ENCODE assay signal across 10 cellular contexts in the genomic region with DNA sequence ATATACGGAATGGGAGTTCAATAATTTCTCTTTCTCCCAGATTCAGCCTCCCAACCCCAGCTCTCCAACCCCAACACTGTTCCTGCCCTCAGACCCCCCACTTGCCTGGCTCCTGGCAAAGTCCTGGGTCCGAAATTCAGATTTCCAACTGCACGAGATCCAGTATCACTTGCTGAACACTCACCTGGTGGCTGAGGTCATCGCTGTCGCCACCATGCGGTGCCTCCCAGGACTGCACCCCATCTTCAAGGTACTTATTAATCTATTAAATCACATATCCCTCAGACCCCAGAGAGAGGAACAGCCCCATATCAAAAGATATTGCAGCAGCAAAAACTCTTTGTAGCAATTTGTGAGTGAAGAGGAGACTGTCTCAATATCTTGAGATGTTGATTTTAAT. TPM values are rescaled to one million over a fixed set of nuclear protein-coding genes. Genes with fewer than 3 reads are reported as not detected.
A peak's percentile ranks its signal among the peaks of the same experiment; 100 is the strongest.
DNase-seq lines count a peak whose midpoint lies in the region; ATAC-seq, FAIRE-seq and TF ChIP-seq lines count a peak whose summit lies in the region.
"Had no signal": no experiment of that assay in that cellular context is flagged by ENCODE, and none has a peak within 500 bp of the region (broad histone marks: within the 10 kb centered on the region; RNA-seq: fewer than 3 reads in every experiment).

No MANE protein-coding gene starts in this region.

- POLR2A ChIA-PET in activated CD4-positive, alpha-beta T cell treated with anti-CD3 and anti-CD28 coated beads for 36 hours (lab: Charles Lee): no interaction called here

- H3K4me1 Mint-ChIP-seq in T-helper 2 cell treated with Interferon-gamma antibody and Interleukin-4, amounts not matched to agents 5 μg/mL and 100 μg/mL, for 36 hours (ENCODE audit: low read depth): peaks cover 9% of the 10 kb centered on the region
- H3K4me1 Mint-ChIP-seq in activated CD4-positive, alpha-beta T cell treated with anti-CD3 and anti-CD28 coated beads for 36 hours: peaks cover 6% of the 10 kb centered on the region

- intact Hi-C loops in activated CD4-positive, alpha-beta T cell treated with anti-CD3 and anti-CD28 coated beads for 36 hours (cut with DNase I, micrococcal nuclease): no loop called here

- TF ChIP-seq POLR2A in GM12892 (IDR thresholded peaks at IDR 0.05; ENCODE audit: low read depth, low read length): no peak

- CTCF ChIA-PET in activated CD4-positive, alpha-beta T cell treated with anti-CD3 and anti-CD28 coated beads for 36 hours (lab: Charles Lee): interaction anchor here (0.5 to 7.4 kb wide), 7 partner anchors 11 to 158 kb away, joined by 3 to 157 read pairs (median 3); no protein-coding TSS in a partner anchor

- no peaks in the 10 kb centered on the region for H3K9me3 Mint-ChIP-seq in T-helper 2 cell treated with Interferon-gamma antibody and Interleukin-4, amounts not matched to agents 5 μg/mL and 100 μg/mL, for 36 hours
- H3K9me3 Mint-ChIP-seq in activated CD4-positive, alpha-beta T cell treated with anti-CD3 and anti-CD28 coated beads for 36 hours (ENCODE audit: low read depth): no peaks in the 10 kb centered on the region
- H3K9me3 Mint-ChIP-seq: stimulated activated naive CD8-positive, alpha-beta T cell treated with anti-CD3 and anti-CD28 coated beads, Interleukin-15, amount 100 ng/mL, for 72 hours had no signal

- peaks cover 37% of the 10 kb centered on the region for H3K36me3 Mint-ChIP-seq in T-helper 2 cell treated with Interferon-gamma antibody and Interleukin-4, amounts not matched to agents 5 μg/mL and 100 μg/mL, for 36 hours (ENCODE audit: low read depth)
- peaks cover 36% of the 10 kb centered on the region for H3K36me3 Mint-ChIP-seq in activated CD4-positive, alpha-beta T cell treated with anti-CD3 and anti-CD28 coated beads for 36 hours (ENCODE audit: low read depth)

- ATAC-seq in activated CD4-positive, alpha-beta T cell treated with anti-CD3 and anti-CD28 coated beads for 36 hours: no peak
- ATAC-seq in HG02798 (IDR thresholded peaks at IDR 0.05; ENCODE audit: poor library complexity, unreplicated experiment): no peak
- no peak for ATAC-seq in HG03135 (IDR thresholded peaks at IDR 0.05; ENCODE audit: unreplicated experiment)
- ATAC-seq: stimulated activated naive CD8-positive, alpha-beta T cell treated with anti-CD3 and anti-CD28 coated beads, Interleukin-15, amount 100 ng/mL, for 72 hours had no signal

- DNase-seq in T-helper 2 cell: peak in 3 of 5 experiments; percentile 34 to 43 (median 35)
- DNase-seq in T-helper 2 cell treated with Interferon-gamma antibody and Interleukin-4, amounts not matched to agents 5 μg/mL and 100 μg/mL, for 36 hours (ENCODE audit: low spot score): no peak
- peak; percentile 70 for DNase-seq in activated CD4-positive, alpha-beta T cell treated with anti-CD3 and anti-CD28 coated beads for 36 hours
- DNase-seq in fibroblast of peridontal ligament (ENCODE audit: extremely low read depth): peak; percentile 20
- DNase-seq in stimulated activated naive CD4-positive, alpha-beta T cell treated with Interleukin-2 at 50 U/mL for 16 hours (lab: John Stamatoyannopoulos, UW): peak; percentile 23
- no peak for DNase-seq in GM12892 (ENCODE audit: insufficient read length)

- no peak for FAIRE-seq in GM12892 (lab: Jason Lieb, UNC)

- H3K27ac Mint-ChIP-seq in T-helper 2 cell treated with Interferon-gamma antibody and Interleukin-4, amounts not matched to agents 5 μg/mL and 100 μg/mL, for 36 hours: no peak overlapping the region
- H3K27ac Mint-ChIP-seq in activated CD4-positive, alpha-beta T cell treated with anti-CD3 and anti-CD28 coated beads for 36 hours: no peak overlapping the region

- H3K4me3 Mint-ChIP-seq in T-helper 2 cell treated with Interferon-gamma antibody and Interleukin-4, amounts not matched to agents 5 μg/mL and 100 μg/mL, for 36 hours: no peak overlapping the region
- no peak overlapping the region for H3K4me3 Mint-ChIP-seq in activated CD4-positive, alpha-beta T cell treated with anti-CD3 and anti-CD28 coated beads for 36 hours
- H3K4me3 Mint-ChIP-seq: stimulated activated naive CD8-positive, alpha-beta T cell treated with anti-CD3 and anti-CD28 coated beads, Interleukin-15, amount 100 ng/mL, for 72 hours had no signal

- no peaks in the 10 kb centered on the region for H3K27me3 Mint-ChIP-seq in T-helper 2 cell treated with Interferon-gamma antibody and Interleukin-4, amounts not matched to agents 5 μg/mL and 100 μg/mL, for 36 hours (ENCODE audit: low read depth)
- no peaks in the 10 kb centered on the region for H3K27me3 Mint-ChIP-seq in activated CD4-positive, alpha-beta T cell treated with anti-CD3 and anti-CD28 coated beads for 36 hours
- H3K27me3 Mint-ChIP-seq: stimulated activated naive CD8-positive, alpha-beta T cell treated with anti-CD3 and anti-CD28 coated beads, Interleukin-15, amount 100 ng/mL, for 72 hours had no signal

RNA-seq across cellular contexts. Expression of gene ALOX12, which starts 5.7 kb away (rescaled TPM):
- total RNA-seq in activated CD4-positive, alpha-beta T cell treated with anti-CD3 and anti-CD28 coated beads for 36 hours: not detected
- 0.89 TPM for polyA plus RNA-seq in GM12892 (2012; ENCODE audit: missing spikeins)
- total RNA-seq: SJSA1 had no signal

RNA-seq across cellular contexts. Expression of gene RNASEK, which starts 10.9 kb away (rescaled TPM):
- 100 to 1,000 TPM; 112 to 145 TPM for total RNA-seq in activated CD4-positive, alpha-beta T cell treated with anti-CD3 and anti-CD28 coated beads for 36 hours
- 120 TPM for polyA plus RNA-seq in GM12892 (2012; ENCODE audit: missing spikeins)

RNA-seq across cellular contexts. Expression of gene BCL6B, which starts 21.3 kb away (rescaled TPM):
- under 1 TPM; 0.27 to 0.46 TPM for total RNA-seq in activated CD4-positive, alpha-beta T cell treated with anti-CD3 and anti-CD28 coated beads for 36 hours
- not detected for polyA plus RNA-seq in GM12892 (2012; ENCODE audit: missing spikeins)
- total RNA-seq: SJSA1 had no signal

RNA-seq across cellular contexts. Expression of gene SLC16A13, which starts 34.3 kb away (rescaled TPM):
- 1 to 10 TPM; 8.3 to 9.6 TPM for total RNA-seq in activated CD4-positive, alpha-beta T cell treated with anti-CD3 and anti-CD28 coated beads for 36 hours
- polyA plus RNA-seq in GM12892 (2012; ENCODE audit: missing spikeins): 2.2 TPM
- total RNA-seq: SJSA1 had no signal

RNA-seq across cellular contexts. Expression of gene SLC16A11, which starts 42.3 kb away (rescaled TPM):
- 1 to 10 TPM; 1.2 to 1.5 TPM for total RNA-seq in activated CD4-positive, alpha-beta T cell treated with anti-CD3 and anti-CD28 coated beads for 36 hours
- polyA plus RNA-seq in GM12892 (2012; ENCODE audit: missing spikeins): 0.57 TPM
- total RNA-seq: SJSA1 had no signal

Comparison
In these comparisons a context has a peak if more than half of its experiments do, and no peak if none do; other contexts are left out.
1. DNase-seq: peak in T-helper 2 cell (3 of 5), activated CD4-positive, alpha-beta T cell treated with anti-CD3 and anti-CD28 coated beads for 36 hours (single experiment), fibroblast of peridontal ligament (single experiment) and stimulated activated naive CD4-positive, alpha-beta T cell treated with Interleukin-2 at 50 U/mL for 16 hours (single experiment); none in T-helper 2 cell treated with Interferon-gamma antibody and Interleukin-4, amounts not matched to agents 5 μg/mL and 100 μg/mL, for 36 hours (single experiment) and GM12892 (single experiment).